In the genomic region with DNA sequence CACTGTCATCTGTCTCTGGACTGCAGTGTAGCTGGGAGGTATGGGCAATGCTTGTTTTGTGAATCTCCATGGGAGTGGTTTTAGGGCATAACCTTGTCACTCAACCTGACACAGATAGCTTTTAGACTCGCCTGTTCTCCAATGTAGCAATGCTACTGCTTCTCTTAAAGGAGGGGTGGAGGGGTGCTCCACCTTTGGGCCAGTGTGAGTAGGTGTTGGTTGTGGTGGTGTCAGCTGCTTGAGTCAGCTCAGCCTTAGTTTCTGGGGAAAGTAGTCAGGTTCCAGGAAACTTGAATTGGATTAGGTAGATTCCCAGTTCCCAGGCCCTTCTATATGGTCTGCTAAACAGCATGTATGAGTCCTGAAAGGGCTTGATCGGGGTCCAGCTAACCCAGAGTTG, we compare ENCODE assay signal across 26 cellular contexts.
"Had no signal": no experiment of that assay in that cellular context is flagged by ENCODE, and none has a peak within 500 bp of the region (broad histone marks: within the 10 kb centered on the region; RNA-seq: fewer than 3 reads in every experiment).

No MANE protein-coding gene starts in this region.

- H3K36me3 ChIP-seq: esophagus muscularis mucosa, gastroesophageal sphincter, heart left ventricle, left lung, lower lobe of right lung had no signal

- H3K4me2 ChIP-seq: hepatocyte had no signal

- FAIRE-seq: colon, endometrium, frontal cortex, kidney had no signal

- H3K27ac Mint-ChIP-seq: immature natural killer cell; naive thymus-derived CD4-positive, alpha-beta T cell had no signal

- H3K9me3 ChIP-seq: lower lobe of right lung had no signal

- ATAC-seq: foreskin keratinocyte; gastroesophageal sphincter; heart left ventricle; left cardiac atrium; left lung; left ventricle myocardium superior; naive thymus-derived CD4-positive, alpha-beta T cell had no signal

- H3K27me3 ChIP-seq: dorsolateral prefrontal cortex, esophagus muscularis mucosa, foreskin keratinocyte, gastroesophageal sphincter, heart left ventricle, hepatocyte, left lung had no signal

- H3K4me1 Mint-ChIP-seq: immature natural killer cell; naive thymus-derived CD4-positive, alpha-beta T cell had no signal

- H2AFZ ChIP-seq: hepatocyte had no signal

- DNase-seq: dermis blood vessel endothelial cell; dorsolateral prefrontal cortex; effector CD4-positive, alpha-beta T cell; effector memory CD4-positive, alpha-beta T cell; foreskin keratinocyte; heart left ventricle; hypothalamus; immature natural killer cell; islet precursor cell; kidney; kidney glomerular epithelial cell; left cardiac atrium; left lung; left ventricle myocardium superior; lower lobe of right lung; mesenchymal stem cell; midbrain; naive thymus-derived CD4-positive, alpha-beta T cell had no signal

- H3K79me2 ChIP-seq: hepatocyte had no signal

- H3K4me1 ChIP-seq: esophagus muscularis mucosa, foreskin keratinocyte, gastroesophageal sphincter, heart left ventricle, left lung, lower lobe of right lung had no signal

- H3K4me3 Mint-ChIP-seq: immature natural killer cell; naive thymus-derived CD4-positive, alpha-beta T cell had no signal

- H3K27ac ChIP-seq: coronary artery, dorsolateral prefrontal cortex, epithelial cell of prostate, esophagus muscularis mucosa, foreskin keratinocyte, gastroesophageal sphincter, heart left ventricle, hepatocyte, left lung, lower lobe of right lung had no signal

- H3K4me3 ChIP-seq: coronary artery, dorsolateral prefrontal cortex, esophagus muscularis mucosa, gastroesophageal sphincter, heart left ventricle, hepatocyte, left lung, lower lobe of right lung had no signal
